8 cellular contexts compared by ENCODE assay signal in the genomic region with DNA sequence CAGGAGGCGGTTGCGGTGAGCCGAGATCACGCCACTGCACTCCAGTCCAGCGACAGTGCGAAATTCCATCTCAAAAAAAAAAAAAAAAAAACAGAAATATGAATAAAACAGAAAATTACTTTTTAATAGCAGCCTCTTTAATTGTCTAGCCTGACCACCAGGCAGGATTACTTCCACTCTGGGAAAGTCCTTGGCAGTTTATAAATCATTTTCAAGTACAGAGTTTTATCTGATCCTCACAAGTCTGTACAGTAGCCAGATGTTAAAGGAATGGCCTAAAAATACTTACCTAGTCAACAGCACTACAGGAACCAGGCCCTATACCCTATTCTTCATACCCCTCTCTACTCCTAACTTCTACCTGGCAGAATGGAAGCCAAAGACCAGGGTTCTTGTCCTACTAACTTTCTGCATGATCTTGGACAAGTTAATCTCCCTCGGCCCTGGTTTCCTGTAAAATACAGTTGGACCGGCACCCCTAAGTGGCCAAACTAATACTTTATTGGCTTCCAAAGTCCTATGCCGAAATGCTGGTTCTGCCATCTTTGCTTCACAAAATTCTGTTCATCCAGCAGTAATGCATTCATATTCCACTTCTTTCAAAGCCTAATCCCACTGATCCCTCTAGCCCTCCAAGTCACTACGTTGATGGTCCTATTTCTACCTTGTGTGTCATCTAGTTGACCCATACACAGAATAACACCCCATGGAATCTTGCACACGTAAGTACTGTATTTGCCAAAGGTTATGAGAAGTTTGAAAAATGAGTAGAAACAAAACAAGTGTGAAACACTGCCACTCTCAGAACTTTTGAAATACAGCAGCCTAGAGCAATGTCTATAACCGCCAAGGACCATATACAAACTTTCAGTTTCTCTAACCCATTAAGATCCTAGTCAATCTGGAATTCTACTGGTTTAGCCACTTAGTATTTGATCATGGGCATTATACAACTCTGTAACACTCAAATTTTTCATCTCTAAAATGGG.
DNase-seq lines count a peak whose midpoint lies in the region; ATAC-seq and TF ChIP-seq lines count a peak whose summit lies in the region.

No MANE protein-coding gene starts in this region.

- H3K4me2 ChIP-seq in parathyroid adenoma (ENCODE audit: low read length), result peak overlapping the region; percentile 65

- H3K9ac ChIP-seq in parathyroid adenoma, result no peak overlapping the region

- no peaks in the 10 kb centered on the region for H3K36me3 ChIP-seq in parathyroid adenoma (ENCODE audit: control insufficient read depth, insufficient read depth, low read length)

- no peaks in the 10 kb centered on the region for H3K27me3 ChIP-seq in parathyroid adenoma (ENCODE audit: control insufficient read depth, insufficient read depth, low read length)

- peaks cover 41% of the 10 kb centered on the region for H3K79me2 ChIP-seq in parathyroid adenoma

- DNase-seq in GM12865 (ENCODE audit: low read depth), result peak; percentile 54
- DNase-seq in RKO (ENCODE audit: low spot score), result peak; percentile 61
- DNase-seq in erythroblast (lab: John Stamatoyannopoulos, UW), result peak; percentile 51 to 66
- DNase-seq in stimulated activated CD4-positive, alpha-beta T cell treated with anti-CD3 and anti-CD28 coated beads, Interleukin-2, amount 100 ng/mL, for 48 hours, result no peak
- DNase-seq in stimulated activated CD4-positive, alpha-beta T cell treated with anti-CD3 and anti-CD28 coated beads, Interleukin-4, amount 100 ng/mL, for 1 hour, result no peak
- DNase-seq in iPS-NIHi7 (ENCODE audit: extremely low spot score), result no peak

- ATAC-seq in HG02981 (IDR thresholded peaks at IDR 0.05; ENCODE audit: unreplicated experiment), result no peak

- peak overlapping the region; percentile 95 for H3K4me3 ChIP-seq in GM12865 (ENCODE audit: low read depth, low read length)
- H3K4me3 ChIP-seq in parathyroid adenoma (ENCODE audit: low read depth, low read length), result peak overlapping the region; percentile 92

- peaks cover 12% of the 10 kb centered on the region for H3K4me1 ChIP-seq in parathyroid adenoma

- no peak for TF ChIP-seq POLR2A in erythroblast (IDR thresholded peaks at IDR 0.05; ENCODE audit: low read length)

- H2AFZ ChIP-seq in parathyroid adenoma, result no peak overlapping the region

- no peaks in the 10 kb centered on the region for H3K9me3 ChIP-seq in parathyroid adenoma (ENCODE audit: control insufficient read depth, low read length)

- no peak for TF ChIP-seq CTCF in GM12865 (IDR thresholded peaks at IDR 0.05; ENCODE audit: insufficient read depth, low read depth, low read length, missing control alignments)
- no peak for TF ChIP-seq CTCF in parathyroid adenoma (IDR thresholded peaks at IDR 0.05)

- peak overlapping the region; percentile 94 for H3K27ac ChIP-seq in parathyroid adenoma

Comparison
In these comparisons a context has a peak if more than half of its experiments do, and no peak if none do; other contexts are left out.
1. DNase-seq: peak in GM12865 (single experiment), RKO (single experiment) and erythroblast (2 of 2); none in stimulated activated CD4-positive, alpha-beta T cell treated with anti-CD3 and anti-CD28 coated beads, Interleukin-2, amount 100 ng/mL, for 48 hours (0 of 2), stimulated activated CD4-positive, alpha-beta T cell treated with anti-CD3 and anti-CD28 coated beads, Interleukin-4, amount 100 ng/mL, for 1 hour (single experiment) and iPS-NIHi7 (single experiment).